ENCODE assay signal across 28 cellular contexts in genomic region chr6:73354389-73354651, GRCh38. TPM values are rescaled to one million over a fixed set of nuclear protein-coding genes. Genes with fewer than 3 reads are reported as not detected.
"Had no signal": no experiment of that assay in that cellular context is flagged by ENCODE, and none has a peak within 500 bp of the region (broad histone marks: within the 10 kb centered on the region; RNA-seq: fewer than 3 reads in every experiment).

No MANE protein-coding gene starts in this region.

- H3K27me3 ChIP-seq: testis, thyroid gland, upper lobe of left lung, vagina had no signal

- H3K36me3 ChIP-seq: stomach, suprapubic skin, thoracic aorta, thyroid gland, tibial artery, tibial nerve, transverse colon, upper lobe of left lung, upper lobe of right lung, vagina had no signal

- H3K4me1 ChIP-seq: stomach, suprapubic skin, testis, thyroid gland, tibial artery, tibial nerve, transverse colon, upper lobe of left lung, upper lobe of right lung, vagina had no signal

- H3K27ac ChIP-seq: stomach, suprapubic skin, testis, thoracic aorta, thyroid gland, tibial artery, tibial nerve, transverse colon, upper lobe of left lung, upper lobe of right lung, vagina had no signal

- FAIRE-seq: urothelium cell line had no signal

- DNase-seq: stimulated activated CD4-positive, alpha-beta T cell treated with anti-CD3 and anti-CD28 coated beads, Interleukin-2, amount 100 ng/mL, for 48 hours; stimulated activated CD4-positive, alpha-beta T cell treated with anti-CD3 and anti-CD28 coated beads, Interleukin-4, amount 100 ng/mL, for 1 hour; stimulated activated CD4-positive, alpha-beta T cell treated with anti-CD3 and anti-CD28 coated beads, Interleukin-4, amount 100 ng/mL, for 24 hours; stimulated activated CD4-positive, alpha-beta T cell treated with anti-CD3 and anti-CD28 coated beads, Interleukin-4, amount 100 ng/mL, for 4 hours; stimulated activated CD8-positive, alpha-beta memory T cell treated with anti-CD3 and anti-CD28 coated beads, Interleukin-4, amount 100 ng/mL, for 48 hours; stimulated activated naive B cell treated with anti-CD40 and anti-IgM and Interleukin-4, amounts not matched to agents 10 μg/mL and 1 μg/mL and 100 μg/mL, for 72 hours; stimulated activated naive CD4-positive, alpha-beta T cell; stimulated activated naive CD4-positive, alpha-beta T cell treated with Interleukin-2 at 50 U/mL for 16 hours; stimulated activated naive CD8-positive, alpha-beta T cell treated with anti-CD3 and anti-CD28 coated beads, Interleukin-15, amount 100 ng/mL, for 72 hours; stimulated activated naive CD8-positive, alpha-beta T cell treated with anti-CD3 and anti-CD28 coated beads, Interleukin-15, Interleukin-2, amounts not matched to agents 100 U/mL and 50 U/mL, for 24 hours; stomach; substantia nigra; thyroid gland; tibial artery; transverse colon; trophoblast cell; upper lobe of right lung had no signal

- H3K4me3 ChIP-seq: stomach, suprapubic skin, thoracic aorta, thyroid gland, tibial artery, tibial nerve, transverse colon, upper lobe of left lung, upper lobe of right lung, vagina had no signal

- H3K9me3 ChIP-seq: stomach, suprapubic skin, testis, thoracic aorta, thyroid gland, tibial artery, transverse colon, upper lobe of left lung, upper lobe of right lung, vagina had no signal

RNA-seq across cellular contexts. Expression of gene DPPA5, which starts 0.2 kb away (rescaled TPM):
- total RNA-seq: stomach, subcutaneous adipose tissue, suprapubic skin, temporal lobe, thoracic aorta, thyroid gland, tibial nerve, transverse colon, upper lobe of left lung, upper lobe of right lung, ureter, urinary bladder, vagina had no signal
- polyA plus RNA-seq: stomach, urinary bladder had no signal

RNA-seq across cellular contexts. Expression of gene KHDC3L, which starts 8.1 kb away (rescaled TPM):
- total RNA-seq: stomach, subcutaneous adipose tissue, suprapubic skin, thoracic aorta, thyroid gland, tibial nerve, transverse colon, upper lobe of left lung, upper lobe of right lung, ureter, urinary bladder, vagina had no signal
- polyA plus RNA-seq: stomach, urinary bladder had no signal

RNA-seq across cellular contexts. Expression of gene OOEP, which starts 15.4 kb away (rescaled TPM):
- total RNA-seq: stomach, subcutaneous adipose tissue, temporal lobe, thoracic aorta, thyroid gland, tibial nerve, transverse colon, ureter, urinary bladder, vagina had no signal
